ENCODE assay signal across 24 cellular contexts in the genomic region with DNA sequence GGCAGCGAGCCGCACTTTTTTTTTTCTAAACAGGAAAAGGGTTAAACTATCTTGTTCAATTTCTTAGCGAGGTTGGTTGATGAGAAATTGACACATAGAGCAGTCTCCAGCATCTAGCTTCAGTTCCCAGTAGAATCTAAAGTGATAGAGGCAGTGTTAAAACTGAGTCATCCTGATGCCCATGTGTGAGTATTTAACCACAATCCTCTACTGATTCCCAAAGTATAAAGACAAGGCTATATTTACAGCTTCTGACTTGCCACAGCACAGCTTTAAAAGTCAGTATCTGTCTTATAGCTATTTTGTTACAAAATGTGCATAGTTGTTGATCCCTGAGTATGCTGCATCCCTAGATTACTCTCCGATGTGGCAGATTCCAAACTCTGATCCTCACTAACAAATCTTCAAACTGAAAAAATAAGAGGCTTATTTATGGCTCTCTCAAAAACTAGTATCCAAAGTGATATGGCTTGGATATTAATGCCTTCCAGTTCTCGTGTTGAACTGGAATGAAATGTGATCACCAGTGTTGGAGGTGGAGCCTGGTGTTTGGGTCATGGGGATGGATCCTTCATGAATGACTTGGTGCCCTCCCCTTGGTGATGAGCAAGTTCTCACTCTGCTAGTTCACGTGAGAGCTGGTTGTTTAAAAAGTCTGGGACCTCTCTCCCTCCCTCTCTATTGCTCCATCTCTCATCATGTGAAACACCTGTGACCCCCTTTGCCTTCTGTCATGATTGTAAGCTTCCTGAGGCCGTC. TPM values are rescaled to one million over a fixed set of nuclear protein-coding genes. Genes with fewer than 3 reads are reported as not detected.
A peak's percentile ranks its signal among the peaks of the same experiment; 100 is the strongest.
DNase-seq lines count a peak whose midpoint lies in the region; ATAC-seq and TF ChIP-seq lines count a peak whose summit lies in the region.
"Had no signal": no experiment of that assay in that cellular context is flagged by ENCODE, and none has a peak within 500 bp of the region (broad histone marks: within the 10 kb centered on the region; RNA-seq: fewer than 3 reads in every experiment).

No MANE protein-coding gene starts in this region.

- WGBS in SK-N-SH (ENCODE audit: low lambda C conversion rate) = 89% methylated on average over 7 of the region's 7 CpGs

- H3K27ac ChIP-seq in SK-N-SH (ENCODE audit: low read depth in 2 of 2, low read length in 1 of 2) = peak overlapping the region in 1 of 2 experiments; percentile 2; a peak in 1 of 4 replicates
- no peak overlapping the region for H3K27ac ChIP-seq in CD4-positive, alpha-beta T cell (ENCODE audit: low read depth, low read length)
- H3K27ac ChIP-seq: adrenal gland, esophagus muscularis mucosa, lower lobe of right lung, PC-9, VCaP had no signal

- no peaks in the 10 kb centered on the region for H3K79me2 ChIP-seq in SK-N-SH (ENCODE audit: insufficient read depth)

- no peak for TF ChIP-seq RAD21 in SK-N-SH (IDR thresholded peaks at IDR 0.05; ENCODE audit: low read length)

- intact Hi-C loops in activated T-helper 2 cell treated with anti-CD3 and anti-CD28 coated beads, Interferon-gamma antibody, Interleukin-2, Interleukin-4, amounts not matched to agents 10 μg/mL and 5 μg/mL and 100 μg/mL, durations not matched to agents 14 hours and 24 hours and 36 hours (cut with micrococcal nuclease) = no loop called here
- intact Hi-C loops in CD4-positive, alpha-beta T cell (cut with DNase I, micrococcal nuclease) = no loop called here
- intact Hi-C loops in head of caudate nucleus (cut with DNase I) = no loop called here

- H3K4me3 Mint-ChIP-seq in activated T-helper 2 cell treated with anti-CD3 and anti-CD28 coated beads, Interferon-gamma antibody, Interleukin-2, Interleukin-4, amounts not matched to agents 10 μg/mL and 5 μg/mL and 100 μg/mL, durations not matched to agents 14 hours and 24 hours and 36 hours (ENCODE audit: low read depth) = no peak overlapping the region
- no peak overlapping the region for H3K4me3 Mint-ChIP-seq in CD4-positive, alpha-beta T cell
- H3K4me3 Mint-ChIP-seq: activated CD8-positive, alpha-beta T cell treated with anti-CD3 and anti-CD28 coated beads, Interleukin-2, amount 10 ng/mL, durations not matched to agents 7 days and 5 days; activated T-helper 1 cell treated with anti-CD3 and anti-CD28 coated beads, Interleukin-12 subunit alpha, Interleukin-12 subunit beta, Interleukin-2, Interleukin-4 antibody, amounts not matched to agents 30 ng/mL and 10 ng/mL and 1 ng/mL, durations not matched to agents 14 hours and 24 hours and 36 hours; GM23338; nephron progenitor cell had no signal

- H3K9me3 ChIP-seq in SK-N-SH = no peaks in the 10 kb centered on the region
- H3K9me3 ChIP-seq in skeletal muscle satellite cell (replicated peaks; ENCODE audit: low read length) = no peaks in the 10 kb centered on the region
- no peaks in the 10 kb centered on the region for H3K9me3 ChIP-seq in CD4-positive, alpha-beta T cell (ENCODE audit: control insufficient read depth, low read length)
- H3K9me3 ChIP-seq: adrenal gland, lower lobe of right lung had no signal

- no peak for TF ChIP-seq CTCF in SK-N-SH (IDR thresholded peaks at IDR 0.05)
- TF ChIP-seq CTCF in fibroblast of mammary gland (conservative IDR thresholded peaks at IDR 0.05; ENCODE audit: control insufficient read depth, insufficient read depth, low read depth, low read length) = no peak
- TF ChIP-seq CTCF in CD4-positive, alpha-beta T cell (IDR thresholded peaks at IDR 0.05) = no peak

- H3K27me3 Mint-ChIP-seq in activated T-helper 2 cell treated with anti-CD3 and anti-CD28 coated beads, Interferon-gamma antibody, Interleukin-2, Interleukin-4, amounts not matched to agents 10 μg/mL and 5 μg/mL and 100 μg/mL, durations not matched to agents 14 hours and 24 hours and 36 hours (ENCODE audit: low read depth) = peaks cover 17% of the 10 kb centered on the region
- peaks cover 32% of the 10 kb centered on the region for H3K27me3 Mint-ChIP-seq in CD4-positive, alpha-beta T cell

- no peak overlapping the region for H3K27ac Mint-ChIP-seq in activated T-helper 2 cell treated with anti-CD3 and anti-CD28 coated beads, Interferon-gamma antibody, Interleukin-2, Interleukin-4, amounts not matched to agents 10 μg/mL and 5 μg/mL and 100 μg/mL, durations not matched to agents 14 hours and 24 hours and 36 hours
- H3K27ac Mint-ChIP-seq in CD4-positive, alpha-beta T cell = no peak overlapping the region
- H3K27ac Mint-ChIP-seq: activated CD8-positive, alpha-beta T cell treated with anti-CD3 and anti-CD28 coated beads, Interleukin-2, amount 10 ng/mL, durations not matched to agents 7 days and 5 days; activated T-helper 1 cell treated with anti-CD3 and anti-CD28 coated beads, Interleukin-12 subunit alpha, Interleukin-12 subunit beta, Interleukin-2, Interleukin-4 antibody, amounts not matched to agents 30 ng/mL and 10 ng/mL and 1 ng/mL, durations not matched to agents 14 hours and 24 hours and 36 hours; GM23338; nephron progenitor cell had no signal

- DNase-seq in GM04503 (ENCODE audit: low read depth) (peak; percentile 86), SK-N-SH (no peak), fibroblast of mammary gland (ENCODE audit: low read depth) (peak; percentile 88), mesenteric fat pad (ENCODE audit: low spot score) (no peak), head of caudate nucleus (no peak)
- DNase-seq in activated T-helper 2 cell treated with anti-CD3 and anti-CD28 coated beads, Interferon-gamma antibody, Interleukin-2, Interleukin-4, amounts not matched to agents 10 μg/mL and 5 μg/mL and 100 μg/mL, durations not matched to agents 14 hours and 24 hours and 36 hours (ENCODE audit: low spot score) = no peak
- no peak for DNase-seq in CD4-positive, alpha-beta T cell
- DNase-seq: activated CD8-positive, alpha-beta T cell treated with anti-CD3 and anti-CD28 coated beads, Interleukin-2, amount 10 ng/mL, durations not matched to agents 7 days and 5 days; adrenal gland; C1 segment of cervical spinal cord; dermis blood vessel endothelial cell; DMS79; lower lobe of right lung; NCI-H2029; NCI-H524; nephron progenitor cell; PC-9; retina; stimulated activated CD4-positive, alpha-beta T cell treated with anti-CD3 and anti-CD28 coated beads, Interleukin-1b, Interleukin-23, amount 100 ng/mL, for 48 hours had no signal

- H3K4me2 ChIP-seq in SK-N-SH = no peak overlapping the region
- peak overlapping the region; percentile 45 for H3K4me2 ChIP-seq in skeletal muscle satellite cell (ENCODE audit: low read length)
- H3K4me2 ChIP-seq: GM23338, PC-9 had no signal

- H3K4me1 Mint-ChIP-seq in activated T-helper 2 cell treated with anti-CD3 and anti-CD28 coated beads, Interferon-gamma antibody, Interleukin-2, Interleukin-4, amounts not matched to agents 10 μg/mL and 5 μg/mL and 100 μg/mL, durations not matched to agents 14 hours and 24 hours and 36 hours (ENCODE audit: low read depth) = no peaks in the 10 kb centered on the region
- H3K4me1 Mint-ChIP-seq in CD4-positive, alpha-beta T cell (ENCODE audit: low read depth) = no peaks in the 10 kb centered on the region
- H3K4me1 Mint-ChIP-seq: nephron progenitor cell had no signal

- H4K20me1 ChIP-seq in SK-N-SH (ENCODE audit: insufficient read depth) = no peaks in the 10 kb centered on the region

- no peak for ATAC-seq in CD4-positive, alpha-beta T cell (ENCODE audit: poor library complexity)
- ATAC-seq: activated CD8-positive, alpha-beta T cell treated with anti-CD3 and anti-CD28 coated beads, Interleukin-2, amount 10 ng/mL, durations not matched to agents 7 days and 5 days; GM23338; lower lobe of right lung had no signal

- CTCF ChIA-PET in SK-N-SH (lab: Yijun Ruan, JAX) = no interaction called here
- CTCF ChIA-PET in CD4-positive, alpha-beta T cell (lab: Charles Lee) = no interaction called here

- POLR2A ChIA-PET in SK-N-SH (lab: Yijun Ruan, JAX) = no interaction called here
- POLR2A ChIA-PET in CD4-positive, alpha-beta T cell (lab: Charles Lee) = no interaction called here

- no peak for TF ChIP-seq EP300 in SK-N-SH (IDR thresholded peaks at IDR 0.05; ENCODE audit: borderline replicate concordance in 1 of 2, low read depth in 1 of 2, low read length in 1 of 2)

- H3K27me3 ChIP-seq in SK-N-SH (ENCODE audit: insufficient read depth) = no peaks in the 10 kb centered on the region
- no peaks in the 10 kb centered on the region for H3K27me3 ChIP-seq in skeletal muscle satellite cell (ENCODE audit: control insufficient read depth, insufficient read depth, low read length)
- H3K27me3 ChIP-seq in CD4-positive, alpha-beta T cell (ENCODE audit: control insufficient read depth, insufficient read depth, low read length) = no peaks in the 10 kb centered on the region
- H3K27me3 ChIP-seq: esophagus muscularis mucosa had no signal

- H3F3A ChIP-seq in SK-N-SH (replicated peaks; ENCODE audit: insufficient read depth) = peaks cover 3% of the 10 kb centered on the region

- no peak overlapping the region for H2AFZ ChIP-seq in SK-N-SH (ENCODE audit: low read depth)
- H2AFZ ChIP-seq: GM23338, PC-9 had no signal

- H3K36me3 ChIP-seq in SK-N-SH (replicated peaks in 1 of 2; ENCODE audit: control insufficient read depth in 1 of 2, insufficient read depth in 2 of 2, low read length in 1 of 2) (no peaks in the 10 kb centered on the region), skeletal muscle satellite cell (ENCODE audit: insufficient read depth, low read length) (no peaks in the 10 kb centered on the region)
- H3K36me3 ChIP-seq: adrenal gland, esophagus muscularis mucosa, lower lobe of right lung had no signal

- H3K9ac ChIP-seq in SK-N-SH = no peak overlapping the region
- no peak overlapping the region for H3K9ac ChIP-seq in skeletal muscle satellite cell (ENCODE audit: low read depth, low read length)

- H3K4me1 ChIP-seq in SK-N-SH (ENCODE audit: control insufficient read depth in 1 of 2, insufficient read depth in 2 of 2, low read depth in 1 of 2, low read length in 1 of 2) (peaks cover 2 to 8% of the 10 kb centered on the region in 2 experiments; a peak in 2 of 4 replicates), skeletal muscle satellite cell (ENCODE audit: control insufficient read depth, insufficient read depth, low read length) (peaks cover 38% of the 10 kb centered on the region)
- H3K4me1 ChIP-seq: adrenal gland, esophagus muscularis mucosa, lower lobe of right lung had no signal

- no peaks in the 10 kb centered on the region for H3K9me2 ChIP-seq in SK-N-SH

- H3K4me3 ChIP-seq in SK-N-SH (ENCODE audit: low read depth in 2 of 2, low read length in 1 of 2) (no peak overlapping the region), fibroblast of mammary gland (ENCODE audit: control insufficient read depth, low read depth, low read length) (no peak overlapping the region), skeletal muscle satellite cell (ENCODE audit: low read length) (no peak overlapping the region)
- H3K4me3 ChIP-seq: adrenal gland, esophagus muscularis mucosa, GM23338, lower lobe of right lung, PC-9 had no signal

- no peaks in the 10 kb centered on the region for H3K36me3 Mint-ChIP-seq in activated T-helper 2 cell treated with anti-CD3 and anti-CD28 coated beads, Interferon-gamma antibody, Interleukin-2, Interleukin-4, amounts not matched to agents 10 μg/mL and 5 μg/mL and 100 μg/mL, durations not matched to agents 14 hours and 24 hours and 36 hours (ENCODE audit: low read depth)
- no peaks in the 10 kb centered on the region for H3K36me3 Mint-ChIP-seq in CD4-positive, alpha-beta T cell (ENCODE audit: low read depth)

- H3K9me3 Mint-ChIP-seq in activated T-helper 2 cell treated with anti-CD3 and anti-CD28 coated beads, Interferon-gamma antibody, Interleukin-2, Interleukin-4, amounts not matched to agents 10 μg/mL and 5 μg/mL and 100 μg/mL, durations not matched to agents 14 hours and 24 hours and 36 hours = no peaks in the 10 kb centered on the region
- H3K9me3 Mint-ChIP-seq in CD4-positive, alpha-beta T cell = no peaks in the 10 kb centered on the region
- H3K9me3 Mint-ChIP-seq: activated T-helper 1 cell treated with anti-CD3 and anti-CD28 coated beads, Interleukin-12 subunit alpha, Interleukin-12 subunit beta, Interleukin-2, Interleukin-4 antibody, amounts not matched to agents 30 ng/mL and 10 ng/mL and 1 ng/mL, durations not matched to agents 14 hours and 24 hours and 36 hours had no signal

RNA-seq across cellular contexts. Expression of gene POPDC3, which starts 13.1 kb away (rescaled TPM):
- 19.0 and 21.3 TPM in 2 replicates for polyA plus RNA-seq in SK-N-SH (2012; rRNA removed)
- polyA plus RNA-seq in SK-N-SH (2012; cell fraction: cytosol; rRNA removed) = 30.6 and 38.1 TPM in 2 replicates
- 8.3 and 15.8 TPM in 2 replicates for polyA plus RNA-seq in SK-N-SH (2012; cell fraction: nucleus; rRNA removed)
- 26.2 and 30.2 TPM in 2 replicates for total RNA-seq in skeletal muscle satellite cell (2012; rRNA removed)
- not detected in 2 replicates for total RNA-seq in activated T-helper 2 cell treated with anti-CD3 and anti-CD28 coated beads, Interferon-gamma antibody, Interleukin-2, Interleukin-4, amounts not matched to agents 10 μg/mL and 5 μg/mL and 100 μg/mL, durations not matched to agents 14 hours and 24 hours and 36 hours
- 9.7 TPM for total RNA-seq in mesenteric fat pad
- not detected for total RNA-seq in CD4-positive, alpha-beta T cell
- total RNA-seq: activated CD8-positive, alpha-beta T cell treated with anti-CD3 and anti-CD28 coated beads, Interleukin-2, amount 10 ng/mL, durations not matched to agents 7 days and 5 days; activated T-helper 1 cell treated with anti-CD3 and anti-CD28 coated beads, Interleukin-12 subunit alpha, Interleukin-12 subunit beta, Interleukin-2, Interleukin-4 antibody, amounts not matched to agents 30 ng/mL and 10 ng/mL and 1 ng/mL, durations not matched to agents 14 hours and 24 hours and 36 hours; esophagus muscularis mucosa had no signal

Comparison
In these comparisons a context has a peak if more than half of its experiments do, and no peak if none do; other contexts are left out.
1. DNase-seq: peak in GM04503 (single experiment) and fibroblast of mammary gland (single experiment); none in SK-N-SH (single experiment), activated T-helper 2 cell treated with anti-CD3 and anti-CD28 coated beads, Interferon-gamma antibody, Interleukin-2, Interleukin-4, amounts not matched to agents 10 μg/mL and 5 μg/mL and 100 μg/mL, durations not matched to agents 14 hours and 24 hours and 36 hours (single experiment), mesenteric fat pad (single experiment), CD4-positive, alpha-beta T cell (0 of 10) and head of caudate nucleus (0 of 42).
2. RNA of gene POPDC3, which starts 13.1 kb away (total RNA-seq): 9.7 TPM in mesenteric fat pad (single experiment); not detected in activated T-helper 2 cell treated with anti-CD3 and anti-CD28 coated beads, Interferon-gamma antibody, Interleukin-2, Interleukin-4, amounts not matched to agents 10 μg/mL and 5 μg/mL and 100 μg/mL, durations not matched to agents 14 hours and 24 hours and 36 hours and not detected in CD4-positive, alpha-beta T cell; every median in the first group is over 10 times any median in the second.